Comparison of ENCODE assay signal across 9 cellular contexts in the genomic region with DNA sequence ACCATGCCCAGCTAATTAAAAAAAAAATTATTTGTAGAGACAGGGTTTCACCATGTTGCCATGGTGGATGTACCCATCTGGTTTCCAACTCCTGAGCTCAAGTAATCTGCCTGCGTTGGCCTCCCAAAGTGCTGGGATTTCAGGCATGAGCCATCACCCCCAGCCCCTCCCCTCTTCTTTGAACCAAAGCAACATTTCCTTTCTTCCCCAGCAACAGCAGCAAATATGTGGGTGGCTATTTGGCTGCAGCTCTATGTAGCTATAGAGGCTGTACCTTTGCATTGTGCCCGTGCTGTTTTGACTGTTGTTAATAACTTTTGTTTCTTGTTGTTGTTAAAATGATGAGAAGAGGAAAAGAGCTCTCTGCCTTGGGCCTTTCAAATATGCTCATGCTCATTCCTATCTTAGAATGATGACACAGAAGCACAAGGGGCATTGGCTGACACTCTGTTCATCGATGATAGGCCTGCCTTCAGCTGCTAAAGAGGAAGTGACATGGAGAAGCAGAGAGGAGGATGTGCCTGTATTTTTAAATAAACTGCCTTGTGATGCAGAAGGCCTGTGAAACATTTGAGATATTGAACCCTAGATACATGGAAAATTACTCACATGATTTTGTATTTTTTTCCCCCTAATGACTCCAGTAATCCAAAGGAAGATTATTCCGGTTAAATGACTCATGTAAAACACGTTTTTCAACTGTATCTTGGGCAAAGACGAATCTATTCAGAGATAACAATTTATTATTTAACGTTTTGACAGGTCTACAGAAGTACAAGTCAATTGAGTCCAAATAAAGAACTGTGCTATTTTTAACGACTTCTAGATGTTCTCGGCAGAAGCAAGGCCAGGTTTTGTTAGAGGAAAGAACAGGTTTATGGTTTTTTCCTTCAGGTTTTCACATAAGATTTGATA. TPM values are rescaled to one million over a fixed set of nuclear protein-coding genes. Genes with fewer than 3 reads are reported as not detected.
DNase-seq lines count a peak whose midpoint lies in the region; ATAC-seq, FAIRE-seq and TF ChIP-seq lines count a peak whose summit lies in the region.
"Had no signal": no experiment of that assay in that cellular context is flagged by ENCODE, and none has a peak within 500 bp of the region (broad histone marks: within the 10 kb centered on the region; RNA-seq: fewer than 3 reads in every experiment).

No MANE protein-coding gene starts in this region.

- H3K4me3 ChIP-seq in keratinocyte (ENCODE audit: control insufficient read depth in 2 of 3, extremely low read depth in 1 of 3, insufficient read depth in 2 of 3, low read depth in 1 of 3, low read length in 3 of 3) (no peak overlapping the region), endodermal cell (ENCODE audit: low read length) (no peak overlapping the region)

- no peak overlapping the region for H3K4me3 Mint-ChIP-seq in stimulated activated naive CD8-positive, alpha-beta T cell treated with anti-CD3 and anti-CD28 coated beads, Interleukin-15, amount 100 ng/mL, for 72 hours
- H3K4me3 Mint-ChIP-seq in WTC11 (no peak overlapping the region), endodermal cell (no peak overlapping the region), immature natural killer cell (no peak overlapping the region)
- H3K4me3 Mint-ChIP-seq: CD4-positive, CD25-positive, alpha-beta regulatory T cell had no signal

- H3K36me3 Mint-ChIP-seq in WTC11 (no peaks in the 10 kb centered on the region), endodermal cell (ENCODE audit: low read depth) (no peaks in the 10 kb centered on the region), immature natural killer cell (no peaks in the 10 kb centered on the region)
- H3K36me3 Mint-ChIP-seq: CD4-positive, CD25-positive, alpha-beta regulatory T cell had no signal

- no peaks in the 10 kb centered on the region for H3K79me2 ChIP-seq in keratinocyte (ENCODE audit: control insufficient read depth, insufficient read depth, low read length)

- H3K27me3 Mint-ChIP-seq in stimulated activated naive CD8-positive, alpha-beta T cell treated with anti-CD3 and anti-CD28 coated beads, Interleukin-15, amount 100 ng/mL, for 72 hours = no peaks in the 10 kb centered on the region
- no peaks in the 10 kb centered on the region for H3K27me3 Mint-ChIP-seq in WTC11 (ENCODE audit: low read depth)
- no peaks in the 10 kb centered on the region for H3K27me3 Mint-ChIP-seq in endodermal cell (ENCODE audit: insufficient read depth)
- peaks cover 0 to 1% (median 1%) of the 10 kb centered on the region in 3 donors for H3K27me3 Mint-ChIP-seq in immature natural killer cell (ENCODE audit: low read depth in 3 of 3)
- H3K27me3 Mint-ChIP-seq: CD4-positive, CD25-positive, alpha-beta regulatory T cell had no signal

- FAIRE-seq in keratinocyte (lab: Jason Lieb, UNC) = peak; percentile 88

- H3K9me3 ChIP-seq in keratinocyte (ENCODE audit: control insufficient read depth, low read depth, low read length) (no peaks in the 10 kb centered on the region), endodermal cell (ENCODE audit: control insufficient read depth, low read length) (no peaks in the 10 kb centered on the region)

- TF ChIP-seq CTCF in WTC11 (IDR thresholded peaks at IDR 0.05) (no peak), keratinocyte (optimal IDR thresholded peaks at IDR 0.05 in 1 of 3, IDR thresholded peaks at IDR 0.05 in 1 of 3, conservative IDR thresholded peaks at IDR 0.05 in 1 of 3; ENCODE audit: extremely low read depth in 1 of 3, insufficient read depth in 2 of 3, low read length in 3 of 3) (no peak), endodermal cell (conservative IDR thresholded peaks at IDR 0.05) (no peak)

- POLR2A ChIA-PET in WTC11 (lab: Charles Lee) = interaction anchor here (1.3 kb wide), 1 partner anchor 21 kb away, joined by 3 read pairs; a partner anchor contains a TSS

- H3K4me1 Mint-ChIP-seq in stimulated activated naive CD8-positive, alpha-beta T cell treated with anti-CD3 and anti-CD28 coated beads, Interleukin-15, amount 100 ng/mL, for 72 hours = peaks cover 7% of the 10 kb centered on the region
- peaks cover 13% of the 10 kb centered on the region for H3K4me1 Mint-ChIP-seq in WTC11
- peaks cover 26% of the 10 kb centered on the region for H3K4me1 Mint-ChIP-seq in endodermal cell
- no peaks in the 10 kb centered on the region for H3K4me1 Mint-ChIP-seq in immature natural killer cell

- peak overlapping the region; percentile 85 for H2AFZ ChIP-seq in keratinocyte (ENCODE audit: control insufficient read depth, low read length)

- no peaks in the 10 kb centered on the region for H4K20me1 ChIP-seq in keratinocyte (ENCODE audit: control insufficient read depth, extremely low read depth, insufficient read depth, low read length)

- peaks cover 0 to 7% of the 10 kb centered on the region in 2 donors for H3K9me3 Mint-ChIP-seq in stimulated activated naive CD8-positive, alpha-beta T cell treated with anti-CD3 and anti-CD28 coated beads, Interleukin-15, amount 100 ng/mL, for 72 hours
- H3K9me3 Mint-ChIP-seq in WTC11 = no peaks in the 10 kb centered on the region
- no peaks in the 10 kb centered on the region for H3K9me3 Mint-ChIP-seq in endodermal cell
- H3K9me3 Mint-ChIP-seq in immature natural killer cell = peaks cover 0 to 2% (median 0%) of the 10 kb centered on the region in 6 donors

- no peaks in the 10 kb centered on the region for H3K27me3 ChIP-seq in keratinocyte (ENCODE audit: control insufficient read depth, extremely low read depth, insufficient read depth, low read length)
- H3K27me3 ChIP-seq in endodermal cell (ENCODE audit: control insufficient read depth, insufficient read depth, low read length, poor library complexity, severe bottlenecking) = no peaks in the 10 kb centered on the region

- H3K27ac ChIP-seq in keratinocyte (ENCODE audit: control insufficient read depth, insufficient read depth, low read length) = peak overlapping the region; percentile 80
- H3K27ac ChIP-seq in endodermal cell (ENCODE audit: low read depth, low read length) = no peak overlapping the region

- H3K9me1 ChIP-seq in keratinocyte (ENCODE audit: control insufficient read depth, extremely low read depth, insufficient read depth, low read length) = peaks cover 3% of the 10 kb centered on the region

- H3K4me1 ChIP-seq in keratinocyte (ENCODE audit: control insufficient read depth, extremely low read depth, insufficient read depth, low read length) (peaks cover 45% of the 10 kb centered on the region), endodermal cell (ENCODE audit: control insufficient read depth, insufficient read depth, low read length) (peaks cover 11% of the 10 kb centered on the region)

- H3K36me3 ChIP-seq in keratinocyte (ENCODE audit: control insufficient read depth in 2 of 2, extremely low read depth in 1 of 2, insufficient read depth in 2 of 2, low read length in 2 of 2) (no peaks in the 10 kb centered on the region), endodermal cell (ENCODE audit: control insufficient read depth, insufficient read depth, low read length) (no peaks in the 10 kb centered on the region)

- peak overlapping the region; percentile 33 for H3K9ac ChIP-seq in keratinocyte (ENCODE audit: control insufficient read depth, extremely low read depth, insufficient read depth, low read length)
- no peak overlapping the region for H3K9ac ChIP-seq in endodermal cell (ENCODE audit: extremely low read depth, low read length, poor library complexity, severe bottlenecking)

- ATAC-seq in stimulated activated naive CD8-positive, alpha-beta T cell treated with anti-CD3 and anti-CD28 coated beads, Interleukin-15, amount 100 ng/mL, for 72 hours = peak; percentile 37
- no peak for ATAC-seq in stimulated activated naive CD8-positive, alpha-beta T cell treated with anti-CD3 and anti-CD28 coated beads, Interleukin-15, Interleukin-2, amounts not matched to agents 100 U/mL and 50 U/mL, for 24 hours
- 0 out of 2 replicates have a peak, but pooled peaks have one; percentile 28 for ATAC-seq in WTC11

- H3K27ac Mint-ChIP-seq in stimulated activated naive CD8-positive, alpha-beta T cell treated with anti-CD3 and anti-CD28 coated beads, Interleukin-15, amount 100 ng/mL, for 72 hours = peak overlapping the region in 1 of 2 donors; percentile 14
- H3K27ac Mint-ChIP-seq in WTC11 (peak overlapping the region; percentile 4; the same call in 1 of the 2 replicates), endodermal cell (no peak overlapping the region), immature natural killer cell (no peak overlapping the region)
- H3K27ac Mint-ChIP-seq: CD4-positive, CD25-positive, alpha-beta regulatory T cell had no signal

- 93 to 94% methylated on average over 6 to 9 of the region's 9 CpGs for WGBS in endodermal cell (ENCODE audit: insufficient coverage in 1 of 2, insufficient read length in 1 of 2), 2 experiments

- peak overlapping the region; percentile 66 for H3K4me2 ChIP-seq in keratinocyte (ENCODE audit: control insufficient read depth, extremely low read depth, insufficient read depth, low read depth, low read length)

- DNase-seq in stimulated activated naive CD8-positive, alpha-beta T cell treated with anti-CD3 and anti-CD28 coated beads, Interleukin-15, amount 100 ng/mL, for 72 hours = no peak
- DNase-seq in stimulated activated naive CD8-positive, alpha-beta T cell treated with anti-CD3 and anti-CD28 coated beads, Interleukin-15, Interleukin-2, amounts not matched to agents 100 U/mL and 50 U/mL, for 24 hours = no peak
- no peak for DNase-seq in WTC11 (ENCODE audit: low spot score)
- no peak for DNase-seq in keratinocyte (ENCODE audit: low read depth, low spot score)
- no peak for DNase-seq in endodermal cell
- no peak for DNase-seq in immature natural killer cell
- no peak for DNase-seq in activated T-cell treated with anti-CD3 and anti-CD28 coated beads, Interleukin-2, amount 50 U/mL, for 1 hour
- DNase-seq in NCI-H524 (lab: John Stamatoyannopoulos, UW) = no peak

- dilution Hi-C loops in keratinocyte (cut with MboI; ENCODE audit: extremely low pct_ligation_motif_present, low sequenced_read_pairs) = no loop called here

- CTCF ChIA-PET in WTC11 (lab: Charles Lee) = no interaction called here

RNA-seq across cellular contexts. Expression of a gene that starts 20.5 kb away (rescaled TPM):
- total RNA-seq in WTC11 (2021) = 34.6 to 38.8 TPM (median 37.8 TPM) in 3 replicates
- polyA plus RNA-seq in keratinocyte = 22.7 to 40.0 TPM (median 31.1 TPM) in 3 replicates
- polyA plus RNA-seq in keratinocyte (2011; ENCODE audit: low read depth) = 7.3 TPM
- polyA plus RNA-seq in keratinocyte (2011; cell fraction: cytosol; rRNA removed) = 17.2 and 30.4 TPM in 2 replicates
- 34.2 TPM in 2 replicates for polyA plus RNA-seq in keratinocyte (2011; cell fraction: nucleus; rRNA removed)
- 7.3 and 23.0 TPM in 2 replicates for polyA plus RNA-seq in keratinocyte (2012; ENCODE audit: low replicate concordance)
- 45.4 to 72.1 TPM (median 49.4 TPM) in 3 replicates for polyA minus RNA-seq in keratinocyte
- polyA minus RNA-seq in keratinocyte (2011; cell fraction: cytosol; rRNA and poly(A)+ RNA removed) = 40.1 TPM
- polyA minus RNA-seq in keratinocyte (2011; cell fraction: nucleus; rRNA and poly(A)+ RNA removed) = 38.6 and 86.7 TPM in 2 replicates
- 10 to 100 TPM; 39.3 to 50.9 TPM for total RNA-seq in endodermal cell
- 56.0 TPM for polyA plus RNA-seq in endodermal cell (2013, experiment 1 of 2)
- polyA plus RNA-seq in endodermal cell (2013, experiment 2 of 2) = 46.9 TPM
- 1 to 10 TPM; 4.3 to 7.1 (median 6.8) TPM for polyA plus RNA-seq in immature natural killer cell

RNA-seq across cellular contexts. Expression of a gene that starts 52.5 kb away (rescaled TPM):
- total RNA-seq in WTC11 (2021) (not detected in 3 replicates), endodermal cell (not detected)
- polyA plus RNA-seq in keratinocyte (not detected in 3 replicates), immature natural killer cell (not detected)
- polyA plus RNA-seq in keratinocyte (2011; ENCODE audit: low read depth) = not detected
- not detected in 2 replicates for polyA plus RNA-seq in keratinocyte (2011; cell fraction: cytosol; rRNA removed)
- not detected in 2 replicates for polyA plus RNA-seq in keratinocyte (2011; cell fraction: nucleus; rRNA removed)
- polyA plus RNA-seq in keratinocyte (2012; ENCODE audit: low replicate concordance) = not detected in 2 replicates
- not detected in 3 replicates for polyA minus RNA-seq in keratinocyte
- polyA minus RNA-seq in keratinocyte (2011; cell fraction: cytosol; rRNA and poly(A)+ RNA removed) = not detected
- polyA minus RNA-seq in keratinocyte (2011; cell fraction: nucleus; rRNA and poly(A)+ RNA removed) = not detected in 2 replicates
- not detected for polyA plus RNA-seq in endodermal cell (2013, experiment 1 of 2)
- polyA plus RNA-seq in endodermal cell (2013, experiment 2 of 2) = not detected
- total RNA-seq: CD4-positive, CD25-positive, alpha-beta regulatory T cell had no signal
- polyA plus RNA-seq: CD4-positive, CD25-positive, alpha-beta regulatory T cell had no signal
